In genomic region chr2:178478442-178479274, GRCh38 we compare ENCODE assay signal across 8 cellular contexts. TPM values are rescaled to one million over a fixed set of nuclear protein-coding genes. Genes with fewer than 3 reads are reported as not detected.
DNase-seq lines count a peak whose midpoint lies in the region; ATAC-seq and TF ChIP-seq lines count a peak whose summit lies in the region.

A gene with protein sequence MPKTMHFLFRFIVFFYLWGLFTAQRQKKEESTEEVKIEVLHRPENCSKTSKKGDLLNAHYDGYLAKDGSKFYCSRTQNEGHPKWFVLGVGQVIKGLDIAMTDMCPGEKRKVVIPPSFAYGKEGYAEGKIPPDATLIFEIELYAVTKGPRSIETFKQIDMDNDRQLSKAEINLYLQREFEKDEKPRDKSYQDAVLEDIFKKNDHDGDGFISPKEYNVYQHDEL (minus strand): TSS chr2:178478600. CDS start chr2:178478499, 101 bp downstream.

- CTCF ChIA-PET in PC-9 (lab: Charles Lee) = no interaction called here

- no peaks in the 10 kb centered on the region for H3K9me3 ChIP-seq in PC-9 (ENCODE audit: insufficient read depth, low read depth)
- no peaks in the 10 kb centered on the region for H3K9me3 ChIP-seq in esophagus muscularis mucosa
- H3K9me3 ChIP-seq in muscle layer of duodenum (ENCODE audit: control insufficient read depth in 1 of 2, low read length in 2 of 2) = no peaks in the 10 kb centered on the region

- peak within 1 kb of the TSS; percentile 97 for H3K4me3 Mint-ChIP-seq in activated T-cell treated with anti-CD3 and anti-CD28 coated beads, Interleukin-2, amount 50 U/mL, for 4 hours

- H3K4me1 ChIP-seq in PC-9 (replicated peaks; ENCODE audit: insufficient read depth) = peaks cover 45% of the 10 kb centered on the region
- peaks cover 47 to 70% (median 60%) of the 10 kb centered on the region in 4 donors for H3K4me1 ChIP-seq in esophagus muscularis mucosa
- H3K4me1 ChIP-seq in muscle layer of duodenum (ENCODE audit: control insufficient read depth in 1 of 2, insufficient read depth in 2 of 2, low read length in 2 of 2) = peaks cover 14 to 43% of the 10 kb centered on the region in 2 donors

- 3% methylated on average over 47 of the region's 56 CpGs for WGBS in esophagus muscularis mucosa

- no peaks in the 10 kb centered on the region for H3K27me3 Mint-ChIP-seq in activated T-cell treated with anti-CD3 and anti-CD28 coated beads, Interleukin-2, amount 50 U/mL, for 4 hours (ENCODE audit: low read depth)

- DNase-seq in DMS153 (lab: John Stamatoyannopoulos, UW) = peak; percentile 65
- peak; percentile 80 for DNase-seq in Jurkat, Clone E6-1 (ENCODE audit: low read depth, low spot score)
- DNase-seq in PC-9 = peak; percentile 71 to 85
- peak; percentile 79 for DNase-seq in activated T-cell treated with anti-CD3 and anti-CD28 coated beads, Interleukin-2, amount 50 U/mL, for 4 hours
- peak; percentile 93 for DNase-seq in esophagus muscularis mucosa (ENCODE audit: extremely low spot score)
- peak; percentile 66 to 80 for DNase-seq in stimulated activated CD8-positive, alpha-beta memory T cell treated with anti-CD3 and anti-CD28 coated beads, Interleukin-7, amount 100 ng/mL, for 4 hours (ENCODE audit: low read depth in 2 of 2)

- H3K27ac ChIP-seq in PC-9 = peak within 1 kb of the TSS; percentile 56
- H3K27ac ChIP-seq in esophagus muscularis mucosa (replicated peaks in 1 of 4) = peak within 1 kb of the TSS; percentile 93 to 96 (median 96)
- H3K27ac ChIP-seq in muscle layer of duodenum (ENCODE audit: low read length) = peak within 1 kb of the TSS; percentile 92

- peak within 1 kb of the TSS; percentile 93 for H3K4me3 ChIP-seq in Jurkat, Clone E6-1 (ENCODE audit: low read length)
- H3K4me3 ChIP-seq in PC-9 = peak within 1 kb of the TSS; percentile 77
- H3K4me3 ChIP-seq in esophagus muscularis mucosa = peak within 1 kb of the TSS; percentile 66 to 84 (median 80)
- H3K4me3 ChIP-seq in muscle layer of duodenum (ENCODE audit: low read depth in 1 of 2, low read length in 2 of 2) = peak within 1 kb of the TSS; percentile 72 to 88

- H4K20me1 ChIP-seq in PC-9 (ENCODE audit: insufficient read depth) = peaks cover 23% of the 10 kb centered on the region

- peaks cover 15% of the 10 kb centered on the region for H3F3A ChIP-seq in PC-9 (ENCODE audit: insufficient read depth, low read depth)

- H2AFZ ChIP-seq in PC-9 = peak within 1 kb of the TSS; percentile 100

- TF ChIP-seq CTCF in PC-9 (conservative IDR thresholded peaks at IDR 0.05) (peak; percentile 87), esophagus muscularis mucosa (IDR thresholded peaks at IDR 0.05) (peak; percentile 56 to 83 (median 62))

- no peaks in the 10 kb centered on the region for H3K9me3 Mint-ChIP-seq in activated T-cell treated with anti-CD3 and anti-CD28 coated beads, Interleukin-2, amount 50 U/mL, for 4 hours

- peak; percentile 8 for TF ChIP-seq POLR2A in esophagus muscularis mucosa (IDR thresholded peaks at IDR 0.05; ENCODE audit: low read depth)

- BruUV-seq in PC-9 (replicated peaks; lab: Mats Ljungman, UMichigan) = no TSS peak

- H3K27me3 ChIP-seq in PC-9 (ENCODE audit: insufficient read depth, low read depth) = no peaks in the 10 kb centered on the region
- no peaks in the 10 kb centered on the region for H3K27me3 ChIP-seq in esophagus muscularis mucosa
- no peaks in the 10 kb centered on the region for H3K27me3 ChIP-seq in muscle layer of duodenum (ENCODE audit: low read depth, low read length)

- peak within 1 kb of the TSS; percentile 96 for H3K4me2 ChIP-seq in PC-9

- H3K36me3 ChIP-seq in PC-9 (ENCODE audit: low read depth) (no peaks in the 10 kb centered on the region), esophagus muscularis mucosa (no peaks in the 10 kb centered on the region), muscle layer of duodenum (ENCODE audit: control insufficient read depth in 1 of 2, insufficient read depth in 2 of 2, low read length in 2 of 2) (peaks cover 0 to 3% of the 10 kb centered on the region in 2 donors)

- POLR2A ChIA-PET in PC-9 (lab: Charles Lee; ENCODE audit: unreplicated experiment) = no interaction called here

- intact Hi-C loops in PC-9 (cut with micrococcal nuclease; ENCODE audit: unreplicated experiment) = loop anchor here (1.0 to 5.0 kb wide), 4 partner anchors 27 to 436 kb away; partner anchors contain the start of genes PJVK, PRKRA and RBM45
- intact Hi-C loops in esophagus muscularis mucosa (cut with DNase I) = loop anchor here (2.0 kb wide), 1 partner anchor 28 kb away; the partner anchor contains the start of genes PJVK and PRKRA

- H3K9me2 ChIP-seq in PC-9 (ENCODE audit: insufficient read depth) = no peaks in the 10 kb centered on the region

- H3K4me1 Mint-ChIP-seq in activated T-cell treated with anti-CD3 and anti-CD28 coated beads, Interleukin-2, amount 50 U/mL, for 4 hours (ENCODE audit: low read depth) = peaks cover 37% of the 10 kb centered on the region

- no peaks in the 10 kb centered on the region for H3K36me3 Mint-ChIP-seq in activated T-cell treated with anti-CD3 and anti-CD28 coated beads, Interleukin-2, amount 50 U/mL, for 4 hours (ENCODE audit: insufficient read depth)

- H3K79me2 ChIP-seq in PC-9 (ENCODE audit: low read depth) = peaks cover 32% of the 10 kb centered on the region

- TF ChIP-seq EP300 in esophagus muscularis mucosa (IDR thresholded peaks at IDR 0.05) = peak; percentile 60

- peak; percentile 49 for ATAC-seq in GM21528 (IDR thresholded peaks at IDR 0.05; ENCODE audit: low FRiP score, unreplicated experiment)
- ATAC-seq in activated T-cell treated with anti-CD3 and anti-CD28 coated beads, Interleukin-2, amount 50 U/mL, for 4 hours = peak; percentile 72 to 77

RNA-seq across cellular contexts. Expression of the gene that starts here (rescaled TPM):
- polyA plus RNA-seq in Jurkat, Clone E6-1 (2012; ENCODE audit: insufficient read depth, insufficient read length) = 17.7 TPM
- 3.8 and 6.1 TPM in 2 replicates for total RNA-seq in PC-9 (2021)
- 1 to 10 TPM; 2.0 to 2.9 (median 2.5) TPM for total RNA-seq in activated T-cell treated with anti-CD3 and anti-CD28 coated beads, Interleukin-2, amount 50 U/mL, for 4 hours
- total RNA-seq in esophagus muscularis mucosa = 10 to 100 TPM; 13.3 to 15.0 (median 14.7) TPM

Comparison
In these comparisons a context has a peak if more than half of its experiments do, and no peak if none do; other contexts are left out.
1. Peak in every context shown above with its lines: DNase-seq, ATAC-seq, H3K4me3 ChIP-seq and H3K27ac ChIP-seq.